8 cellular contexts compared by ENCODE assay signal in genomic region chr9:136545065-136545965, GRCh38. TPM values are rescaled to one million over a fixed set of nuclear protein-coding genes. Genes with fewer than 3 reads are reported as not detected.
DNase-seq lines count a peak whose midpoint lies in the region; ATAC-seq and TF ChIP-seq lines count a peak whose summit lies in the region.

No MANE protein-coding gene starts in this region.

- ATAC-seq in HG02571 (IDR thresholded peaks at IDR 0.05; ENCODE audit: unreplicated experiment) (peak; percentile 15), Panc1 (peak; percentile 70)

- WGBS in hepatocyte (ENCODE audit: low lambda C conversion rate, missing lambda C conversion rate), result 0% methylated on average over 45 of the region's 114 CpGs

- H3K4me3 ChIP-seq in GM08714 (ENCODE audit: low read length), result peak overlapping the region; percentile 77
- peak overlapping the region; percentile 62 to 70 for H3K4me3 ChIP-seq in Panc1 (ENCODE audit: low read depth in 2 of 2, low read length in 2 of 2)
- peak overlapping the region; percentile 77 for H3K4me3 ChIP-seq in hepatocyte

- H3K4me2 ChIP-seq in hepatocyte, result peak overlapping the region; percentile 98

- H3K27ac ChIP-seq in Panc1 (ENCODE audit: low read length) (peak overlapping the region; percentile 34; the same call in 1 of the 2 replicates), hepatocyte (peak overlapping the region; percentile 81)

- intact Hi-C loops in Panc1 (cut with micrococcal nuclease; ENCODE audit: unreplicated experiment), result no loop called here

- no peaks in the 10 kb centered on the region for H3K9me3 Mint-ChIP-seq in activated naive CD4-positive, alpha-beta T cell treated with anti-CD3 and anti-CD28 coated beads, Interleukin-2, amount 10 ng/mL, durations not matched to agents 7 days and 5 days

- H3K27me3 ChIP-seq in Panc1 (ENCODE audit: control insufficient read depth, insufficient read depth, low read length) (no peaks in the 10 kb centered on the region), hepatocyte (peaks cover 7% of the 10 kb centered on the region)

- H3K27ac Mint-ChIP-seq in activated naive CD4-positive, alpha-beta T cell treated with anti-CD3 and anti-CD28 coated beads, Interleukin-2, amount 10 ng/mL, durations not matched to agents 7 days and 5 days, result peak overlapping the region; percentile 96

- peak overlapping the region; percentile 60 for H2AFZ ChIP-seq in hepatocyte

- peaks cover 25% of the 10 kb centered on the region for H3K79me2 ChIP-seq in hepatocyte

- peak overlapping the region; percentile 88 for H3K4me3 Mint-ChIP-seq in activated naive CD4-positive, alpha-beta T cell treated with anti-CD3 and anti-CD28 coated beads, Interleukin-2, amount 10 ng/mL, durations not matched to agents 7 days and 5 days

- peaks cover 13% of the 10 kb centered on the region for H4K20me1 ChIP-seq in hepatocyte (ENCODE audit: insufficient read depth, poor library complexity, severe bottlenecking)

- peaks cover 46% of the 10 kb centered on the region for H3K4me1 Mint-ChIP-seq in activated naive CD4-positive, alpha-beta T cell treated with anti-CD3 and anti-CD28 coated beads, Interleukin-2, amount 10 ng/mL, durations not matched to agents 7 days and 5 days

- H3K27me3 Mint-ChIP-seq in activated naive CD4-positive, alpha-beta T cell treated with anti-CD3 and anti-CD28 coated beads, Interleukin-2, amount 10 ng/mL, durations not matched to agents 7 days and 5 days, result peaks cover 4% of the 10 kb centered on the region

- peaks cover 11% of the 10 kb centered on the region for H3K4me1 ChIP-seq in Panc1 (ENCODE audit: control insufficient read depth, insufficient read depth, low read length)
- peaks cover 26% of the 10 kb centered on the region for H3K4me1 ChIP-seq in hepatocyte (ENCODE audit: insufficient read depth)

- TF ChIP-seq CTCF in Panc1 (IDR thresholded peaks at IDR 0.05) (no peak), hepatocyte (IDR thresholded peaks at IDR 0.05; ENCODE audit: poor library complexity) (no peak)

- no TSS peak for BruUV-seq in Panc1 (replicated peaks; lab: Mats Ljungman, UMichigan)

- no peaks in the 10 kb centered on the region for H3K9me3 ChIP-seq in Panc1 (ENCODE audit: control insufficient read depth, insufficient read depth, low read depth, low read length)
- no peaks in the 10 kb centered on the region for H3K9me3 ChIP-seq in hepatocyte (ENCODE audit: low read depth)

- POLR2A ChIA-PET in Panc1 (lab: Charles Lee), result no interaction called here

- in situ Hi-C loops in Panc1 (cut with HindIII; ENCODE audit: low pct_unique_long_range_greater_than_20kb, low sequenced_read_pairs), result loop anchor here (10.0 kb wide), 1 partner anchor 61 kb away; the partner anchor contains the start of gene SEC16A

- DNase-seq in Panc1 (ENCODE audit: low read depth, low spot score) (no peak), hepatocyte (ENCODE audit: low spot score) (peak; percentile 51), NCI-H2171 treated with DMSO at 0.1 percent for 48 hours (lab: John Stamatoyannopoulos, UW) (no peak), NCI-H1436 (lab: John Stamatoyannopoulos, UW) (no peak)
- peak; percentile 76 for DNase-seq in activated naive CD4-positive, alpha-beta T cell treated with anti-CD3 and anti-CD28 coated beads, Interleukin-2, amount 10 ng/mL, durations not matched to agents 7 days and 5 days
- DNase-seq in stimulated activated CD4-positive, alpha-beta T cell treated with anti-CD3 and anti-CD28 coated beads, Interleukin-15, amount 100 ng/mL, for 24 hours, result peak; percentile 80

- H3K36me3 ChIP-seq in Panc1 (ENCODE audit: control insufficient read depth, insufficient read depth, low read length) (peaks cover 2% of the 10 kb centered on the region; the same call in 1 of the 2 replicates), hepatocyte (replicated peaks; ENCODE audit: insufficient read depth, low read depth) (no peaks in the 10 kb centered on the region)

- CTCF ChIA-PET in Panc1 (lab: Charles Lee), result no interaction called here
- CTCF ChIA-PET in activated naive CD4-positive, alpha-beta T cell treated with anti-CD3 and anti-CD28 coated beads, Interleukin-2, amount 10 ng/mL, durations not matched to agents 7 days and 5 days (lab: Charles Lee), result no interaction called here

- H3K9me2 ChIP-seq in hepatocyte (replicated peaks; ENCODE audit: insufficient read depth), result no peaks in the 10 kb centered on the region

- peaks cover 22% of the 10 kb centered on the region for H3K36me3 Mint-ChIP-seq in activated naive CD4-positive, alpha-beta T cell treated with anti-CD3 and anti-CD28 coated beads, Interleukin-2, amount 10 ng/mL, durations not matched to agents 7 days and 5 days

RNA-seq across cellular contexts. Expression of gene NOTCH1, which starts 0.5 kb away (rescaled TPM):
- total RNA-seq in Panc1 (2021; ENCODE audit: unreplicated experiment) (13.4 TPM), hepatocyte (4.3 and 6.5 TPM in 2 replicates)
- 11.1 TPM for polyA plus RNA-seq in Panc1 (2012; ENCODE audit: insufficient read length)
- polyA plus RNA-seq in hepatocyte, result 5.3 and 8.3 TPM in 2 replicates

Comparison
In these comparisons a context has a peak if more than half of its experiments do, and no peak if none do; other contexts are left out.
1. DNase-seq: peak in activated naive CD4-positive, alpha-beta T cell treated with anti-CD3 and anti-CD28 coated beads, Interleukin-2, amount 10 ng/mL, durations not matched to agents 7 days and 5 days (single experiment), hepatocyte (single experiment) and stimulated activated CD4-positive, alpha-beta T cell treated with anti-CD3 and anti-CD28 coated beads, Interleukin-15, amount 100 ng/mL, for 24 hours (single experiment); none in Panc1 (single experiment), NCI-H2171 treated with DMSO at 0.1 percent for 48 hours (single experiment) and NCI-H1436 (single experiment).
2. Peak in every context shown above with its lines, with median percentiles within 50 percentile points of each other: H3K4me3 ChIP-seq.